ENCODE assay signal across 9 cellular contexts in the genomic region with DNA sequence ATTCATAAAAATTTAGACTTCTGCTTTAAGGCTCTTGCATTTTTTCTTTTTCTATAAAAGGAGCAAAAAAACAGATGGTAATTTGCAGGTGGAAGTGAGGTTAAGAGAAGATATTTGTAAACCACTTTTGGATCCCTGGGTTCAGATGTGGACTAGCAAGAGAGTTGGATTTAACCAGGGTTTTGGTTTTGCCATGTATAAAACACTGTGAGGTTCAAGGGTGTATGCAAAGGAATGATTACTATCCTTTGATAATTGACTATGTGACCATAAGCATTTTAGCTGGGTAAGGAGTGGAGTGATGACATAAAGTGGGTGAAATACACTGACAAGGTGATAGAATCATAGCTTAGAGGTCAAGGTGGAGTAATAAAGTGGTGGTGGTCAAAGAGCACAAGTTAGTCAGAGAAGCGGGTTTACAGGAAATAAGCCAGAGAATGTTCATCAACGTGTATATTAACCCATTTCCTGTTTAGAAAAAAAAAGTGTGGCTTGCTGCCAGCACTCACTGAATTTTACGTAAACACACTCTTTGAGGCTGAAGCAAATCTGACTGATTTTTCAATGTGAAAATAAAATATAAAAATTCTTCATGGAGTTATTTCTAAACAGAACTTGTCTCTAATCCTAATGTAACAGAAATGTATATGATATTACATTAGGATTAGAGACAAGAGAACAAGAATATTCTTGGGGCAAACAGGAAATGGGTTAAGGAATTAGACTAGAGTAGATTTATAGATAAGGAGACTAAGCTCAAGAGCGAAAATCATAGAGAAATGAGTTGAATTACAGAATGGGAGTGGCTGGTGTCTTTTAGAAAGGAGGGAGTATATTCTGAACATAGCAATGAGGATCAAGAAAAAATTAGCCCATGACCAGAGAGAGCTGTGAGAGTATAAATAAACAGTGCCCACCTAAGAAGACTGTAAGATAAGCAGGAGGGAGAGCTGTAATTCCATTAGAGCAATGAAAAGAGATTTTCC.
DNase-seq lines count a peak whose midpoint lies in the region; ATAC-seq and TF ChIP-seq lines count a peak whose summit lies in the region.
"Had no signal": no experiment of that assay in that cellular context is flagged by ENCODE, and none has a peak within 500 bp of the region (broad histone marks: within the 10 kb centered on the region; RNA-seq: fewer than 3 reads in every experiment).

No MANE protein-coding gene starts in this region.

- no peak for TF ChIP-seq CTCF in H9 (conservative IDR thresholded peaks at IDR 0.05)

- no peak overlapping the region for H2AFZ ChIP-seq in H9 (ENCODE audit: low read length)

- no peak overlapping the region for H3K4me2 ChIP-seq in H9 (ENCODE audit: insufficient read depth, insufficient read length, low read length)

- no peak overlapping the region for H3K4ac ChIP-seq in H9 (ENCODE audit: low read depth, low read length)

- H3K9me3 Mint-ChIP-seq in H9 = peaks cover 3 to 4% of the 10 kb centered on the region in 2 experiments; a peak in 3 of 5 replicates

- no peaks in the 10 kb centered on the region for H4K20me1 ChIP-seq in H9 (ENCODE audit: control insufficient read depth, insufficient read depth, insufficient read length)

- H3K4me1 ChIP-seq in H9 (ENCODE audit: insufficient read depth, low read length) = no peaks in the 10 kb centered on the region; the same call in 1 of the 2 replicates

- H2AK5ac ChIP-seq in H9 (ENCODE audit: insufficient read length, low read length) = no peak overlapping the region

- no peak overlapping the region for H2BK15ac ChIP-seq in H9 (ENCODE audit: low read depth, low read length)

- no peak overlapping the region for H3K9ac ChIP-seq in H9 (ENCODE audit: extremely low read depth, insufficient read length, low read length)

- no peak overlapping the region for H2BK12ac ChIP-seq in H9 (ENCODE audit: insufficient read length, low read depth, low read length)

- H3K23me2 ChIP-seq in H9 (ENCODE audit: insufficient read length, low read depth, low read length, poor library complexity, severe bottlenecking) = no peaks in the 10 kb centered on the region

- H4K8ac ChIP-seq in H9 (replicated peaks; ENCODE audit: insufficient read length, low read depth, low read length) = no peak overlapping the region

- H3K18ac ChIP-seq in H9 (ENCODE audit: insufficient read length, low read depth, low read length) = no peak overlapping the region

- no peak overlapping the region for H3K23ac ChIP-seq in H9 (ENCODE audit: insufficient read length, low read depth, low read length)

- H2BK20ac ChIP-seq in H9 (ENCODE audit: low read depth, low read length, poor library complexity, severe bottlenecking) = no peak overlapping the region

- H4K5ac ChIP-seq in H9 (ENCODE audit: insufficient read length, low read depth, low read length) = no peak overlapping the region

- H3T11ph ChIP-seq in H9 (ENCODE audit: low read length) = no peak overlapping the region

- peaks cover 0 to 3% of the 10 kb centered on the region in 2 experiments; a peak in 2 of 4 replicates for H3K4me1 Mint-ChIP-seq in H9
- H3K4me1 Mint-ChIP-seq: brain had no signal

- peak; percentile 61 for ATAC-seq in HG02870 (IDR thresholded peaks at IDR 0.05; ENCODE audit: unreplicated experiment)

- no peaks in the 10 kb centered on the region for H3K36me3 Mint-ChIP-seq in H9 (ENCODE audit: insufficient read depth in 1 of 3, low read depth in 3 of 3)
- H3K36me3 Mint-ChIP-seq: brain had no signal

- no peak overlapping the region for H3K14ac ChIP-seq in H9 (ENCODE audit: insufficient read depth, low read length)

- DNase-seq in activated T-cell treated with anti-CD3 and anti-CD28 coated beads for 4 hours = peak; percentile 16
- no peak for DNase-seq in activated T-cell treated with anti-CD3 and anti-CD28 coated beads, Interleukin-2, amount 50 U/mL, for 1 hour
- DNase-seq in fibroblast of gingiva (ENCODE audit: low read depth) = peak; percentile 50
- no peak for DNase-seq in NCI-H526 treated with DMSO at 0.1 percent for 48 hours (lab: John Stamatoyannopoulos, UW)
- no peak for DNase-seq in H9
- no peak for DNase-seq in NCI-H1694 treated with DMSO at 0.1 percent for 48 hours (lab: John Stamatoyannopoulos, UW)

- no peaks in the 10 kb centered on the region for H3K27me3 ChIP-seq in H9 (ENCODE audit: insufficient read depth, low read length)

- no CpG with 5 or more reads among the region's 4 CpGs for WGBS in H9 (ENCODE audit: extremely low coverage, insufficient read length, low lambda C conversion rate)

- no peaks in the 10 kb centered on the region; the same call in none of the 2 replicates for H3K27me3 Mint-ChIP-seq in H9 (ENCODE audit: low read depth)
- H3K27me3 Mint-ChIP-seq: brain had no signal

- H3K79me1 ChIP-seq in H9 (ENCODE audit: insufficient read depth, low read depth, low read length, poor library complexity, severe bottlenecking) = no peaks in the 10 kb centered on the region

- H4K91ac ChIP-seq in H9 (ENCODE audit: insufficient read length, low read depth, low read length) = no peak overlapping the region

- H3K56ac ChIP-seq in H9 (ENCODE audit: insufficient read length, low read depth, low read length) = no peak overlapping the region

- H3K4me3 Mint-ChIP-seq in H9 = no peak overlapping the region
- H3K4me3 Mint-ChIP-seq: brain had no signal

- H3K9me3 ChIP-seq in H9 (ENCODE audit: control insufficient read depth, low read depth, low read length) = no peaks in the 10 kb centered on the region

- H2BK5ac ChIP-seq in H9 (ENCODE audit: insufficient read length, low read length) = no peak overlapping the region

- no peak overlapping the region for H2BK120ac ChIP-seq in H9 (ENCODE audit: low read depth, low read length, poor library complexity, severe bottlenecking)

- H3K27ac ChIP-seq in H9 (ENCODE audit: insufficient read length, low read depth, low read length) = no peak overlapping the region

- no peaks in the 10 kb centered on the region for H3K79me2 ChIP-seq in H9 (ENCODE audit: insufficient read depth, low read length)

- H3K27ac Mint-ChIP-seq in H9 = no peak overlapping the region; a peak in 1 of 7 replicates
- H3K27ac Mint-ChIP-seq: brain had no signal

TF ChIP-seq in PFSK-1, 5 proteins besides CTCF, POLR2A, EP300 and RAD21:
- 0 out of 2 replicates have a peak, but pooled peaks have one; percentile 36 for TF ChIP-seq TAF1 (IDR thresholded peaks at IDR 0.05; ENCODE audit: borderline replicate concordance, insufficient read depth, low read length)
- no peak for TF ChIP-seq SIN3A (IDR thresholded peaks at IDR 0.05; ENCODE audit: borderline replicate concordance, insufficient read depth, low read length)
- TF ChIP-seq POLR2AphosphoS5 (IDR thresholded peaks at IDR 0.05; ENCODE audit: low read depth, low read length) = 0 out of 2 replicates have a peak, but pooled peaks have one; percentile 25

Comparison
In these comparisons a context has a peak if more than half of its experiments do, and no peak if none do; other contexts are left out.
1. DNase-seq: peak in activated T-cell treated with anti-CD3 and anti-CD28 coated beads for 4 hours (single experiment) and fibroblast of gingiva (single experiment); none in activated T-cell treated with anti-CD3 and anti-CD28 coated beads, Interleukin-2, amount 50 U/mL, for 1 hour (single experiment), NCI-H526 treated with DMSO at 0.1 percent for 48 hours (single experiment), H9 (single experiment) and NCI-H1694 treated with DMSO at 0.1 percent for 48 hours (single experiment).